Comparison of ENCODE assay signal across 8 cellular contexts in the genomic region with DNA sequence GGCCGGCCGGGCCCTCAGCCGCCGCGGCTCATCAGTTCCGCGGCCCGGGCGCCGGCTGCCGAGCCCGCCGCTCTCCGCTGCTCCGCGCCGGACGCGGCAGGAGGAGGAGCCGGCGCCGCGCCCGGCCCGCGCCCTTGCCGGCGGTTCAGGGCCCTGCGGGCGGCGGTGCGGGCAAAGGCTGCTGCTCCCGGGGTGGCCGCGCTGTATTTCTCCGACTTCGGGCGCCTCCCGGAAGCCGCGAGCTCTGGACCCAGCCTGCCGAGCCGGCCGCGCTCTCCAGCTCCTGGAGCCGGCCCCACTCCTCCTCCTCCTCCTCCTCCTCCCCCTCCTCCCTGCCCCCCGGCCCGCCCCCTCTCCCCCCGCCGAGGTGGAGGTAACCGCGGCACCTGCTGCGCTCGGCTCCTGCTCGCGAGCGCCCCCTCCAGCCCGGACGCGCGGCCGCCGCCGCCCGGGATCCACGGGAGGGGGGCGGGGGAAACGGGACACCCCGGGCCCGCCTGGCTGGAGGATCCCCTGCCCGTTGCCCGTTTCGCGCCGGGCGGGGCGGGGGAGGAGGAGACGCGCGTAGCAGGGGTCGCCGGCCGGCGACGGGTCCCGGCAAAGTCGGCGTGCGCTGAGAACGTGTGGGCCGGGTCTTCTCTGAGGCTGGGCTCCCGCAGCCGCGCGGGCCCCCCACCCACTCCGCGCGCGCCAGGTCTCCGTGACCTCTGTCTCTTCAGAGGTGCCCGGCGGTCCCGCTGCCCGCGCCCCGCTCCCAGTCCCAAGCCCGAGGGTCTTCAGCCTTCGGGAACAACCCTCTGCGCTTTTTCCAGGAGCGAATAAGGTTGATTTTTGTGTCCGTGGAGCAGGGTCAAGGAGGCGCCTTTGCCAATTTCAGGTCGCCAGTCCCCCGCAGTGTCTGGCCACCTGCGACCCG. TPM values are rescaled to one million over a fixed set of nuclear protein-coding genes. Genes with fewer than 3 reads are reported as not detected.
DNase-seq lines count a peak whose midpoint lies in the region; TF ChIP-seq lines count a peak whose summit lies in the region.

A gene with protein sequence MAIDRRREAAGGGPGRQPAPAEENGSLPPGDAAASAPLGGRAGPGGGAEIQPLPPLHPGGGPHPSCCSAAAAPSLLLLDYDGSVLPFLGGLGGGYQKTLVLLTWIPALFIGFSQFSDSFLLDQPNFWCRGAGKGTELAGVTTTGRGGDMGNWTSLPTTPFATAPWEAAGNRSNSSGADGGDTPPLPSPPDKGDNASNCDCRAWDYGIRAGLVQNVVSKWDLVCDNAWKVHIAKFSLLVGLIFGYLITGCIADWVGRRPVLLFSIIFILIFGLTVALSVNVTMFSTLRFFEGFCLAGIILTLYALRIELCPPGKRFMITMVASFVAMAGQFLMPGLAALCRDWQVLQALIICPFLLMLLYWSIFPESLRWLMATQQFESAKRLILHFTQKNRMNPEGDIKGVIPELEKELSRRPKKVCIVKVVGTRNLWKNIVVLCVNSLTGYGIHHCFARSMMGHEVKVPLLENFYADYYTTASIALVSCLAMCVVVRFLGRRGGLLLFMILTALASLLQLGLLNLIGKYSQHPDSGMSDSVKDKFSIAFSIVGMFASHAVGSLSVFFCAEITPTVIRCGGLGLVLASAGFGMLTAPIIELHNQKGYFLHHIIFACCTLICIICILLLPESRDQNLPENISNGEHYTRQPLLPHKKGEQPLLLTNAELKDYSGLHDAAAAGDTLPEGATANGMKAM (minus strand): TSS at position 257 of the 916 bp plus-strand sequence. CDS start 491 bp downstream, outside the sequence.

- intact Hi-C loops in thyroid gland (cut with DNase I): loop anchor here (5.0 to 10.0 kb wide), 3 partner anchors 62 to 180 kb away; no protein-coding TSS in a partner anchor

- peaks cover 4% of the 10 kb centered on the region for H3K27me3 Mint-ChIP-seq in activated naive CD4-positive, alpha-beta T cell treated with anti-CD3 and anti-CD28 coated beads, Interleukin-2, amount 50 U/mL, for 24 hours

- DNase-seq in HT-29 (ENCODE audit: low spot score) (peak; percentile 69), SHP77 (lab: John Stamatoyannopoulos, UW) (peak; percentile 48 to 64), cardiac muscle cell (ENCODE audit: low read depth in 1 of 2, low spot score in 1 of 2) (peak; percentile 32 to 85), thyroid gland (peak; percentile 83 to 85), AML-193 (lab: John Stamatoyannopoulos, UW) (no peak)

- H3K4me1 ChIP-seq in cardiac muscle cell (ENCODE audit: low read depth) (peaks cover 21% of the 10 kb centered on the region), parathyroid adenoma (peaks cover 16% of the 10 kb centered on the region), thyroid gland (peaks cover 16 to 32% of the 10 kb centered on the region in 2 donors)

- WGBS in thyroid gland, 2 donors: 2% methylated on average over 7 to 8 of the region's 116 CpGs

- H3K79me2 ChIP-seq in parathyroid adenoma: peaks cover 9% of the 10 kb centered on the region

- H3K4me3 Mint-ChIP-seq in activated naive CD4-positive, alpha-beta T cell treated with anti-CD3 and anti-CD28 coated beads, Interleukin-2, amount 50 U/mL, for 24 hours: peak within 1 kb of the TSS; percentile 82

- H3K27ac ChIP-seq in cardiac muscle cell (no peak within 1 kb of the TSS), parathyroid adenoma (peak within 1 kb of the TSS; percentile 71), thyroid gland (peak within 1 kb of the TSS in 2 of 3 donors; percentile 12 to 31)

- TF ChIP-seq POLR2A in thyroid gland (IDR thresholded peaks at IDR 0.05): peak in 1 of 2 donors; percentile 79

- peak within 1 kb of the TSS; percentile 95 for H2AFZ ChIP-seq in parathyroid adenoma

- H3K27me3 ChIP-seq in cardiac muscle cell (peaks cover 6% of the 10 kb centered on the region), parathyroid adenoma (ENCODE audit: control insufficient read depth, insufficient read depth, low read length) (no peaks in the 10 kb centered on the region), thyroid gland (no peaks in the 10 kb centered on the region)

- no peaks in the 10 kb centered on the region for H3K36me3 Mint-ChIP-seq in activated naive CD4-positive, alpha-beta T cell treated with anti-CD3 and anti-CD28 coated beads, Interleukin-2, amount 50 U/mL, for 24 hours

- H3K4me1 Mint-ChIP-seq in activated naive CD4-positive, alpha-beta T cell treated with anti-CD3 and anti-CD28 coated beads, Interleukin-2, amount 50 U/mL, for 24 hours: peaks cover 11% of the 10 kb centered on the region

- no peaks in the 10 kb centered on the region for H3K36me3 ChIP-seq in cardiac muscle cell
- no peaks in the 10 kb centered on the region for H3K36me3 ChIP-seq in parathyroid adenoma (ENCODE audit: control insufficient read depth, insufficient read depth, low read length)
- H3K36me3 ChIP-seq in thyroid gland: no peaks in the 10 kb centered on the region

- H3K4me2 ChIP-seq in parathyroid adenoma (ENCODE audit: low read length): peak within 1 kb of the TSS; percentile 97

- peak within 1 kb of the TSS; percentile 30 for H3K27ac Mint-ChIP-seq in activated naive CD4-positive, alpha-beta T cell treated with anti-CD3 and anti-CD28 coated beads, Interleukin-2, amount 50 U/mL, for 24 hours

- peak within 1 kb of the TSS; percentile 60 for H3K4me3 ChIP-seq in cardiac muscle cell
- peak within 1 kb of the TSS; percentile 81 for H3K4me3 ChIP-seq in parathyroid adenoma (ENCODE audit: low read depth, low read length)
- H3K4me3 ChIP-seq in thyroid gland (replicated peaks in 1 of 3): peak within 1 kb of the TSS; percentile 54 to 69 (median 65)

- H3K9ac ChIP-seq in parathyroid adenoma: peak within 1 kb of the TSS; percentile 65

- H3K9me3 Mint-ChIP-seq in activated naive CD4-positive, alpha-beta T cell treated with anti-CD3 and anti-CD28 coated beads, Interleukin-2, amount 50 U/mL, for 24 hours: no peaks in the 10 kb centered on the region

- peak; percentile 58 for TF ChIP-seq CTCF in GM12873 (IDR thresholded peaks at IDR 0.05; ENCODE audit: insufficient read depth, low read depth, low read length, missing control alignments)
- peak; percentile 47 for TF ChIP-seq CTCF in cardiac muscle cell (IDR thresholded peaks at IDR 0.05; ENCODE audit: low read depth, low read length)
- peak; percentile 80 for TF ChIP-seq CTCF in parathyroid adenoma (IDR thresholded peaks at IDR 0.05)
- TF ChIP-seq CTCF in thyroid gland (IDR thresholded peaks at IDR 0.05): peak in 5 of 6 experiments; percentile 58 to 93 (median 72)

- no peaks in the 10 kb centered on the region for H3K9me3 ChIP-seq in cardiac muscle cell (ENCODE audit: low read depth)
- no peaks in the 10 kb centered on the region for H3K9me3 ChIP-seq in parathyroid adenoma (ENCODE audit: control insufficient read depth, low read length)
- no peaks in the 10 kb centered on the region for H3K9me3 ChIP-seq in thyroid gland

RNA-seq across cellular contexts. Expression of the gene that starts here (rescaled TPM):
- total RNA-seq in HT-29 (2014; rRNA removed; shearing (Covaris generic)): 7.5 and 10.8 TPM in 2 replicates
- total RNA-seq in cardiac muscle cell: 14.6 and 24.9 TPM in 2 replicates
- 15.7 and 21.6 TPM in 2 replicates for polyA plus RNA-seq in cardiac muscle cell
- 10 to 100 TPM; 16.6 to 21.8 (median 17.6) TPM for total RNA-seq in thyroid gland

Comparison
In these comparisons a context has a peak if more than half of its experiments do, and no peak if none do; other contexts are left out.
1. DNase-seq: peak in HT-29 (single experiment), SHP77 (2 of 2), cardiac muscle cell (2 of 2) and thyroid gland (2 of 2); none in AML-193 (0 of 2).
2. Peak in every context shown above with its lines, with median percentiles within 50 percentile points of each other: CTCF ChIP-seq and H3K4me3 ChIP-seq.